Comparison of ENCODE assay signal across 1 cellular context in the genomic region with DNA sequence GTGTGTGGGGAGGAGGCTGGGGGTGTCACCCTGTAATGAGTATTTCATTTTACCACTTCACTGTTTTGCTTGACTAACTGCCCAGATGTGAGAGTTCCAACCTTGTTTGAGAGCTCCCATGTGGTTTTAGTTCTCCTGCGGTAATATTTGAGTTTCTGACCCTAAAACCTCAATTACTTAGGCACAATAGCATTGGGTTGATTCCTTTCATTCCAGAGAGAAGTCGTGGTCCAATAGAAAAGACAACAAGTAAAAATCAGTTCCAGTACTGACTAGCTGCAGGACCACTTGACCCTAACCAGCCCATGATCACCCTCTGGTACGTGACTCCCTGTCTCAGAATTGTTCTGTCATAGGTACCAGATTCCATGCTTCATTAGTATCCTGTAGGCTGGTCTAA.
TF ChIP-seq lines count a peak whose summit lies in the region.

No MANE protein-coding gene starts in this region.

TF ChIP-seq in IMR-90, 13 proteins besides CTCF, POLR2A, EP300 and RAD21:
- TF ChIP-seq, protein P1, sequence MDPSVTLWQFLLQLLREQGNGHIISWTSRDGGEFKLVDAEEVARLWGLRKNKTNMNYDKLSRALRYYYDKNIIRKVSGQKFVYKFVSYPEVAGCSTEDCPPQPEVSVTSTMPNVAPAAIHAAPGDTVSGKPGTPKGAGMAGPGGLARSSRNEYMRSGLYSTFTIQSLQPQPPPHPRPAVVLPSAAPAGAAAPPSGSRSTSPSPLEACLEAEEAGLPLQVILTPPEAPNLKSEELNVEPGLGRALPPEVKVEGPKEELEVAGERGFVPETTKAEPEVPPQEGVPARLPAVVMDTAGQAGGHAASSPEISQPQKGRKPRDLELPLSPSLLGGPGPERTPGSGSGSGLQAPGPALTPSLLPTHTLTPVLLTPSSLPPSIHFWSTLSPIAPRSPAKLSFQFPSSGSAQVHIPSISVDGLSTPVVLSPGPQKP (IDR thresholded peaks at IDR 0.05; ENCODE audit: borderline replicate concordance, low read depth, low read length): no peak
- no peak for TF ChIP-seq RCOR1 (IDR thresholded peaks at IDR 0.05; ENCODE audit: insufficient replicate concordance, low read length)
- no peak for TF ChIP-seq NFE2L2 (IDR thresholded peaks at IDR 0.05; ENCODE audit: low read depth, low read length)
- no peak for TF ChIP-seq MAFK (IDR thresholded peaks at IDR 0.05; ENCODE audit: low read depth, low read length)
- no peak for TF ChIP-seq FOS (IDR thresholded peaks at IDR 0.05; ENCODE audit: low read depth, low read length)
- no peak for TF ChIP-seq RFX5 (IDR thresholded peaks at IDR 0.05; ENCODE audit: low read depth, low read length)
- TF ChIP-seq MXI1 (IDR thresholded peaks at IDR 0.05; ENCODE audit: borderline replicate concordance, low read depth, low read length): no peak
- TF ChIP-seq BHLHE40 (IDR thresholded peaks at IDR 0.05; ENCODE audit: low read depth, low read length): no peak
- no peak for TF ChIP-seq SMC3 (IDR thresholded peaks at IDR 0.05; ENCODE audit: low read depth, low read length)
- no peak for TF ChIP-seq CEBPB (IDR thresholded peaks at IDR 0.05; ENCODE audit: low read depth, low read length)
- TF ChIP-seq MAZ (IDR thresholded peaks at IDR 0.05; ENCODE audit: borderline replicate concordance, low read depth, low read length): no peak
- TF ChIP-seq, protein P2, sequence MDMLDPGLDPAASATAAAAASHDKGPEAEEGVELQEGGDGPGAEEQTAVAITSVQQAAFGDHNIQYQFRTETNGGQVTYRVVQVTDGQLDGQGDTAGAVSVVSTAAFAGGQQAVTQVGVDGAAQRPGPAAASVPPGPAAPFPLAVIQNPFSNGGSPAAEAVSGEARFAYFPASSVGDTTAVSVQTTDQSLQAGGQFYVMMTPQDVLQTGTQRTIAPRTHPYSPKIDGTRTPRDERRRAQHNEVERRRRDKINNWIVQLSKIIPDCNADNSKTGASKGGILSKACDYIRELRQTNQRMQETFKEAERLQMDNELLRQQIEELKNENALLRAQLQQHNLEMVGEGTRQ (IDR thresholded peaks at IDR 0.05; ENCODE audit: low read depth, low read length): no peak
- no peak for TF ChIP-seq CHD1 (IDR thresholded peaks at IDR 0.05; ENCODE audit: low read depth, low read length)
